Comparison of ENCODE assay signal across 8 cellular contexts in the genomic region with DNA sequence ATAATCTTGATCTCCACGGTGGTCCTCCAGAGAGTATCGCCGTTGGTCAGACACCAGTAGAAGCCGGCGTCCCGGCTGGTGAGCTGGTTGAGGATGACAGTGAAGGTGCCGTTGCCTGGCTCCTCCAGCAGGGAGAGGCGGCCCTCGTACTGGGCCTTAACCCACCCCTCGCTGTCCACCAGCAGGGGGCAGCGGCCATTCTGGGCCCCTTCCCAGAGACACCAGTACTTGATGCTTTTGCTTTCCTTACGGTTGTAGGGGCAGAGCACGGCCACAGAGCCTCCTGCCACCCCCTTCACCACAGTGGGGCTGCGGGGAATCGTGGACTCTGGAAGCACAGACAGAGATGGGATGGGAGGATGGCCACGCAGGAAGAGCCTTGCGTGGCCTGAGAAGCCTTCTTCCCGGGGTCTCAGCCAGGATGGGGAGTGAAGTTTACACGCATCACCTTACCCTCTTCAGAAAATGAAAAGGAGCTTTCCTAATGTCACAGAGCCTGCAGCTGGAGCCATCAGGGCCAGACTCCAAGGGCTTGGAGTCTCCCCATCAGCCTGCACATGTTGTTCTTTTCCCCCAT. TPM values are rescaled to one million over a fixed set of nuclear protein-coding genes. Genes with fewer than 3 reads are reported as not detected.
DNase-seq lines count a peak whose midpoint lies in the region; ATAC-seq and TF ChIP-seq lines count a peak whose summit lies in the region.

No MANE protein-coding gene starts in this region.

- H3K9me3 ChIP-seq in SU-DHL-6 (ENCODE audit: insufficient read depth, low read length) (no peaks in the 10 kb centered on the region), osteoblast (ENCODE audit: low read depth, low read length) (no peaks in the 10 kb centered on the region)

- H3K9me2 ChIP-seq in SU-DHL-6 (replicated peaks; ENCODE audit: insufficient read depth, low read length), result no peaks in the 10 kb centered on the region

- H3K27me3 ChIP-seq in H7 (ENCODE audit: control insufficient read depth, insufficient read depth, low read length) (no peaks in the 10 kb centered on the region), SU-DHL-6 (ENCODE audit: low read length) (no peaks in the 10 kb centered on the region), osteoblast (ENCODE audit: insufficient read depth, low read length) (peaks cover 13% of the 10 kb centered on the region)

- H3K79me2 ChIP-seq in SU-DHL-6 (ENCODE audit: insufficient read depth, low read length), result no peaks in the 10 kb centered on the region
- H3K79me2 ChIP-seq in osteoblast (ENCODE audit: insufficient read depth, low read length), result no peaks in the 10 kb centered on the region

- no peaks in the 10 kb centered on the region for H3K4me1 ChIP-seq in osteoblast (ENCODE audit: insufficient read depth, low read length)

- 0 out of 2 replicates have a peak, but pooled peaks cover 5% of the 10 kb centered on the region for H3F3A ChIP-seq in SU-DHL-6 (ENCODE audit: insufficient read depth)

- H3K27ac ChIP-seq in SU-DHL-6 (ENCODE audit: low read depth, low read length), result no peak overlapping the region
- H3K27ac ChIP-seq in osteoblast (ENCODE audit: low read depth, low read length), result no peak overlapping the region

- DNase-seq in AG10803 (ENCODE audit: low read depth) (no peak), H7 (peak; percentile 90), osteoblast (ENCODE audit: insufficient read length, low spot score, missing footprints) (peak; percentile 87), NCI-H1048 (lab: John Stamatoyannopoulos, UW) (no peak)
- DNase-seq in effector CD8-positive, alpha-beta T cell (lab: John Stamatoyannopoulos, UW), result peak; percentile 23

- no peak overlapping the region for H3K4me2 ChIP-seq in SU-DHL-6 (ENCODE audit: low read depth, low read length, poor library complexity, severe bottlenecking)
- H3K4me2 ChIP-seq in osteoblast (ENCODE audit: insufficient read depth, low read length), result no peak overlapping the region

- H3K4me3 ChIP-seq in AG10803 (ENCODE audit: low read length), result no peak overlapping the region
- H3K4me3 ChIP-seq in H7 (ENCODE audit: insufficient read depth, low read depth, low read length), result no peak overlapping the region
- H3K4me3 ChIP-seq in SU-DHL-6 (ENCODE audit: insufficient read depth, low read length, poor library complexity, severe bottlenecking), result no peak overlapping the region
- H3K4me3 ChIP-seq in osteoblast (ENCODE audit: insufficient read depth, low read length), result no peak overlapping the region

- ATAC-seq in GM19351 (IDR thresholded peaks at IDR 0.05; ENCODE audit: unreplicated experiment) (no peak), HG02938 (IDR thresholded peaks at IDR 0.05; ENCODE audit: unreplicated experiment) (no peak)

- no peak overlapping the region for H2AFZ ChIP-seq in SU-DHL-6 (ENCODE audit: low read depth, low read length, severe bottlenecking)
- H2AFZ ChIP-seq in osteoblast (ENCODE audit: low read length), result no peak overlapping the region

- no peaks in the 10 kb centered on the region for H4K20me1 ChIP-seq in SU-DHL-6 (ENCODE audit: low read depth, low read length)
- H4K20me1 ChIP-seq in osteoblast (ENCODE audit: insufficient read depth, low read length), result no peaks in the 10 kb centered on the region

- H3K36me3 ChIP-seq in H7 (replicated peaks; ENCODE audit: control insufficient read depth, insufficient read depth, low read length) (no peaks in the 10 kb centered on the region), SU-DHL-6 (ENCODE audit: low read length) (no peaks in the 10 kb centered on the region), osteoblast (ENCODE audit: insufficient read depth, low read length) (no peaks in the 10 kb centered on the region)

- TF ChIP-seq CTCF in AG10803 (conservative IDR thresholded peaks at IDR 0.05; ENCODE audit: low read length), result peak; percentile 47
- TF ChIP-seq CTCF in SU-DHL-6 (IDR thresholded peaks at IDR 0.05; ENCODE audit: insufficient read depth, low read length, poor library complexity, severe bottlenecking), result peak; percentile 24
- TF ChIP-seq CTCF in osteoblast (IDR thresholded peaks at IDR 0.05; ENCODE audit: extremely low read depth, low read depth, low read length), result peak; percentile 66

- H3K9ac ChIP-seq in SU-DHL-6 (ENCODE audit: low read length), result no peak overlapping the region

RNA-seq across cellular contexts. Expression of a gene that starts 10.7 kb away (rescaled TPM):
- 0.03 TPM in 1 of 2 replicates, not detected in the other for total RNA-seq in H7 (2014; rRNA removed; shearing (Covaris generic))
- total RNA-seq in osteoblast, result not detected in 2 replicates

RNA-seq across cellular contexts. Expression of a gene that starts 13.8 kb away (rescaled TPM):
- not detected in 2 replicates for total RNA-seq in H7 (2014; rRNA removed; shearing (Covaris generic))
- 0.29 TPM in 1 of 2 replicates, not detected in the other for total RNA-seq in osteoblast

RNA-seq across cellular contexts. Expression of a gene that starts 34.7 kb away (rescaled TPM):
- not detected in 2 replicates for total RNA-seq in H7 (2014; rRNA removed; shearing (Covaris generic))
- not detected in 2 replicates for total RNA-seq in osteoblast

RNA-seq across cellular contexts. Expression of a gene that starts 38.3 kb away (rescaled TPM):
- not detected in 2 replicates for total RNA-seq in H7 (2014; rRNA removed; shearing (Covaris generic))
- total RNA-seq in osteoblast, result not detected in 2 replicates

Comparison
In these comparisons a context has a peak if more than half of its experiments do, and no peak if none do; other contexts are left out.
1. DNase-seq: peak in H7 (single experiment), effector CD8-positive, alpha-beta T cell (single experiment) and osteoblast (single experiment); none in AG10803 (single experiment) and NCI-H1048 (single experiment).
2. Peak in every context shown above with its lines, with median percentiles within 50 percentile points of each other: CTCF ChIP-seq.